8 cellular contexts compared by ENCODE assay signal in genomic region chr13:46165485-46166220, GRCh38. TPM values are rescaled to one million over a fixed set of nuclear protein-coding genes. Genes with fewer than 3 reads are reported as not detected.
DNase-seq lines count a peak whose midpoint lies in the region; ATAC-seq, FAIRE-seq and TF ChIP-seq lines count a peak whose summit lies in the region.

No MANE protein-coding gene starts in this region.

- peak overlapping the region; percentile 98 for H3K27ac Mint-ChIP-seq in CD4-positive, alpha-beta T cell
- H3K27ac Mint-ChIP-seq in activated naive CD8-positive, alpha-beta T cell = peak overlapping the region; percentile 96

- CTCF ChIA-PET in CD4-positive, alpha-beta T cell (lab: Charles Lee) = interaction anchor here (1.5 kb wide), 1 partner anchor 156 kb away, joined by 4 read pairs; no protein-coding TSS in a partner anchor

- no peaks in the 10 kb centered on the region for H3K36me3 ChIP-seq in ascending aorta

- H3K27ac ChIP-seq in CD4-positive, alpha-beta T cell (ENCODE audit: low read depth, low read length) = peak overlapping the region; percentile 63
- H3K27ac ChIP-seq in ascending aorta = no peak overlapping the region

- H3K27me3 Mint-ChIP-seq in CD4-positive, alpha-beta T cell = no peaks in the 10 kb centered on the region
- no peaks in the 10 kb centered on the region for H3K27me3 Mint-ChIP-seq in activated naive CD8-positive, alpha-beta T cell

- H3K4me1 Mint-ChIP-seq in CD4-positive, alpha-beta T cell (ENCODE audit: low read depth) = peaks cover 82% of the 10 kb centered on the region
- H3K4me1 Mint-ChIP-seq in activated naive CD8-positive, alpha-beta T cell (ENCODE audit: low read depth) = peaks cover 84% of the 10 kb centered on the region

- no peaks in the 10 kb centered on the region for H3K9me3 ChIP-seq in CD4-positive, alpha-beta T cell (ENCODE audit: control insufficient read depth, low read length)
- H3K9me3 ChIP-seq in ascending aorta = no peaks in the 10 kb centered on the region

- TF ChIP-seq CTCF in CD4-positive, alpha-beta T cell (IDR thresholded peaks at IDR 0.05) = no peak
- TF ChIP-seq CTCF in ascending aorta (IDR thresholded peaks at IDR 0.05) (no peak), D721Med (IDR thresholded peaks at IDR 0.05; ENCODE audit: insufficient read depth, missing control alignments) (no peak)

- no peak for DNase-seq in CD4-positive, alpha-beta T cell
- DNase-seq in ascending aorta (ENCODE audit: low spot score in 2 of 2) (no peak), D721Med (ENCODE audit: insufficient read length, low spot score) (no peak), NCI-H446 (lab: John Stamatoyannopoulos, UW) (no peak)

- no peaks in the 10 kb centered on the region for H3K9me3 Mint-ChIP-seq in CD4-positive, alpha-beta T cell
- H3K9me3 Mint-ChIP-seq in activated naive CD8-positive, alpha-beta T cell (ENCODE audit: low read depth) = no peaks in the 10 kb centered on the region

- POLR2A ChIA-PET in CD4-positive, alpha-beta T cell (lab: Charles Lee) = interaction anchor here (1.0 to 11.1 kb wide), 3 partner anchors 10 to 45 kb away, joined by 3 to 217 read pairs (median 176); partner anchors contain the start of gene LCP1

- intact Hi-C loops in CD4-positive, alpha-beta T cell (cut with DNase I, micrococcal nuclease) = loop anchor here in 1 of 2 experiments (10.0 kb wide), 1 partner anchor 49 kb away; the partner anchor contains the start of gene LRRC63
- intact Hi-C loops in ascending aorta (cut with DNase I) = loop anchor here (10.0 kb wide), 1 partner anchor 791 kb away; no protein-coding TSS in a partner anchor

- peak overlapping the region; percentile 69 for H3K4me3 Mint-ChIP-seq in CD4-positive, alpha-beta T cell
- H3K4me3 Mint-ChIP-seq in activated naive CD8-positive, alpha-beta T cell = peak overlapping the region; percentile 97

- no peak overlapping the region for H3K4me3 ChIP-seq in ascending aorta

- H3K4me1 ChIP-seq in ascending aorta = no peaks in the 10 kb centered on the region

- peaks cover 72% of the 10 kb centered on the region for H3K36me3 Mint-ChIP-seq in CD4-positive, alpha-beta T cell (ENCODE audit: low read depth)
- H3K36me3 Mint-ChIP-seq in activated naive CD8-positive, alpha-beta T cell = peaks cover 14% of the 10 kb centered on the region

- ATAC-seq in CD4-positive, alpha-beta T cell (ENCODE audit: poor library complexity) = peak; percentile 21
- ATAC-seq in GM19328 (IDR thresholded peaks at IDR 0.05; ENCODE audit: unreplicated experiment) (peak; percentile 53), HG03442 (IDR thresholded peaks at IDR 0.05; ENCODE audit: unreplicated experiment) (peak; percentile 61), GM21360 (IDR thresholded peaks at IDR 0.05; ENCODE audit: unreplicated experiment) (no peak)

- FAIRE-seq in D721Med (lab: Jason Lieb, UNC) = no peak

- no peaks in the 10 kb centered on the region for H3K27me3 ChIP-seq in CD4-positive, alpha-beta T cell (ENCODE audit: control insufficient read depth, insufficient read depth, low read length)
- no peaks in the 10 kb centered on the region for H3K27me3 ChIP-seq in ascending aorta

RNA-seq across cellular contexts. Expression of gene LCP1, which starts 16.3 kb away (rescaled TPM):
- total RNA-seq in CD4-positive, alpha-beta T cell = 100 to 1,000 TPM; 266 to 276 TPM
- 78.0 TPM for total RNA-seq in ascending aorta

RNA-seq across cellular contexts. Expression of gene LRRC63, which starts 46.1 kb away (rescaled TPM):
- under 1 TPM in 1 of 2 experiments, not detected in 1; 0.17 TPM for total RNA-seq in CD4-positive, alpha-beta T cell
- not detected for total RNA-seq in ascending aorta
